1 cellular context compared by ENCODE assay signal in the genomic region with DNA sequence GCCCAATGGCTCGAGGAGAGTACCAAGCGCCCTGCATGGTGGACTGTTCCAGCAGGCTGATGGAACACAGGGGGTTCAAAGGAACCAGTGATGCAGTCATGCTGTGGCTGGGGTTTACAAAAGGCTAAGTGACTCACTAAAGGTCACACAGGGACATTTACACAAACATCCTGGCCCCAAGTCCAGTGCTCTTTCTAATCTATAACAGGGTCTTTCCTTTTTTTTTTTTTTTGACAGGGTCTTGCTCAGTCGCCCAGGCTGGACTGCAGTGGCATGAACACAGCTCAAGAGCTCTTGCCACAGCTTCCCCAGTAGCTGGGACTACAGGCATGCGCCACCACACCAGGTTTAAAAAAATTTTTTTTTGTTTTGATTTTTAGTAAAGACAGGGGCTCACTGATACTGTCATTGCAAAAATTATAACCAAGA.
TF ChIP-seq lines count a peak whose summit lies in the region.

No MANE protein-coding gene starts in this region.

TF ChIP-seq in HepG2, 621 proteins besides CTCF, POLR2A, EP300 and RAD21 (continued from another document and continues in another):
- TF ChIP-seq ZNF557 (CRISPR knock-in tag; IDR thresholded peaks at IDR 0.05) (0 out of 2 replicates have a peak, but pooled peaks have one; percentile 26), HOXA9 (CRISPR knock-in tag; IDR thresholded peaks at IDR 0.05; ENCODE audit: borderline replicate concordance) (no peak), HDAC2 (CRISPR knock-in tag; IDR thresholded peaks at IDR 0.05) (peak; percentile 82), ZBTB38 (CRISPR knock-in tag; IDR thresholded peaks at IDR 0.05) (no peak), NR2C2 (CRISPR knock-in tag; IDR thresholded peaks at IDR 0.05; ENCODE audit: borderline replicate concordance) (peak; percentile 56; the same call in 1 of the 2 replicates), ZSCAN30 (CRISPR knock-in tag; IDR thresholded peaks at IDR 0.05) (no peak), STAG1 (CRISPR knock-in tag; IDR thresholded peaks at IDR 0.05) (no peak), ZNF788 (CRISPR knock-in tag; IDR thresholded peaks at IDR 0.05; ENCODE audit: borderline replicate concordance) (no peak), GFI1 (CRISPR knock-in tag; IDR thresholded peaks at IDR 0.05; ENCODE audit: borderline replicate concordance) (no peak), ARNT2 (CRISPR knock-in tag; IDR thresholded peaks at IDR 0.05; ENCODE audit: low read depth) (no peak), CHD4 (IDR thresholded peaks at IDR 0.05; ENCODE audit: borderline replicate concordance, low read length) (no peak), TCF7L2 (IDR thresholded peaks at IDR 0.05; ENCODE audit: low read depth, low read length) (no peak), ZNF572 (CRISPR knock-in tag; IDR thresholded peaks at IDR 0.05) (no peak), NFIB (CRISPR knock-in tag; IDR thresholded peaks at IDR 0.05; ENCODE audit: borderline replicate concordance) (no peak), SMARCC2 (IDR thresholded peaks at IDR 0.05) (no peak), KAT7 (CRISPR knock-in tag; IDR thresholded peaks at IDR 0.05; ENCODE audit: borderline replicate concordance) (0 out of 2 replicates have a peak, but pooled peaks have one; percentile 37), FOXK1 (CRISPR knock-in tag; IDR thresholded peaks at IDR 0.05; ENCODE audit: borderline replicate concordance, low read depth) (peak; percentile 87; the same call in 1 of the 2 replicates), CREB1 (IDR thresholded peaks at IDR 0.05) (0 out of 2 replicates have a peak, but pooled peaks have one; percentile 20), CREB1 (CRISPR knock-in tag; IDR thresholded peaks at IDR 0.05) (0 out of 2 replicates have a peak, but pooled peaks have one; percentile 42), MED13 (CRISPR knock-in tag; IDR thresholded peaks at IDR 0.05) (no peak), AKAP8 (CRISPR knock-in tag; IDR thresholded peaks at IDR 0.05) (no peak), ZNF138 (CRISPR knock-in tag; IDR thresholded peaks at IDR 0.05; ENCODE audit: low read depth) (no peak), SALL1 (CRISPR knock-in tag; IDR thresholded peaks at IDR 0.05) (peak; percentile 86), ZNF761 (CRISPR knock-in tag; conservative IDR thresholded peaks at IDR 0.05) (no peak), ZZZ3 (CRISPR knock-in tag; IDR thresholded peaks at IDR 0.05; ENCODE audit: borderline replicate concordance) (no peak), ISX (CRISPR knock-in tag; conservative IDR thresholded peaks at IDR 0.05) (no peak), ZNF570 (CRISPR knock-in tag; IDR thresholded peaks at IDR 0.05; ENCODE audit: borderline replicate concordance) (no peak)
- TF ChIP-seq, protein P1, sequence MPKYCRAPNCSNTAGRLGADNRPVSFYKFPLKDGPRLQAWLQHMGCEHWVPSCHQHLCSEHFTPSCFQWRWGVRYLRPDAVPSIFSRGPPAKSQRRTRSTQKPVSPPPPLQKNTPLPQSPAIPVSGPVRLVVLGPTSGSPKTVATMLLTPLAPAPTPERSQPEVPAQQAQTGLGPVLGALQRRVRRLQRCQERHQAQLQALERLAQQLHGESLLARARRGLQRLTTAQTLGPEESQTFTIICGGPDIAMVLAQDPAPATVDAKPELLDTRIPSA (CRISPR knock-in tag; IDR thresholded peaks at IDR 0.05; ENCODE audit: borderline replicate concordance) = no peak
- TF ChIP-seq, protein P2, sequence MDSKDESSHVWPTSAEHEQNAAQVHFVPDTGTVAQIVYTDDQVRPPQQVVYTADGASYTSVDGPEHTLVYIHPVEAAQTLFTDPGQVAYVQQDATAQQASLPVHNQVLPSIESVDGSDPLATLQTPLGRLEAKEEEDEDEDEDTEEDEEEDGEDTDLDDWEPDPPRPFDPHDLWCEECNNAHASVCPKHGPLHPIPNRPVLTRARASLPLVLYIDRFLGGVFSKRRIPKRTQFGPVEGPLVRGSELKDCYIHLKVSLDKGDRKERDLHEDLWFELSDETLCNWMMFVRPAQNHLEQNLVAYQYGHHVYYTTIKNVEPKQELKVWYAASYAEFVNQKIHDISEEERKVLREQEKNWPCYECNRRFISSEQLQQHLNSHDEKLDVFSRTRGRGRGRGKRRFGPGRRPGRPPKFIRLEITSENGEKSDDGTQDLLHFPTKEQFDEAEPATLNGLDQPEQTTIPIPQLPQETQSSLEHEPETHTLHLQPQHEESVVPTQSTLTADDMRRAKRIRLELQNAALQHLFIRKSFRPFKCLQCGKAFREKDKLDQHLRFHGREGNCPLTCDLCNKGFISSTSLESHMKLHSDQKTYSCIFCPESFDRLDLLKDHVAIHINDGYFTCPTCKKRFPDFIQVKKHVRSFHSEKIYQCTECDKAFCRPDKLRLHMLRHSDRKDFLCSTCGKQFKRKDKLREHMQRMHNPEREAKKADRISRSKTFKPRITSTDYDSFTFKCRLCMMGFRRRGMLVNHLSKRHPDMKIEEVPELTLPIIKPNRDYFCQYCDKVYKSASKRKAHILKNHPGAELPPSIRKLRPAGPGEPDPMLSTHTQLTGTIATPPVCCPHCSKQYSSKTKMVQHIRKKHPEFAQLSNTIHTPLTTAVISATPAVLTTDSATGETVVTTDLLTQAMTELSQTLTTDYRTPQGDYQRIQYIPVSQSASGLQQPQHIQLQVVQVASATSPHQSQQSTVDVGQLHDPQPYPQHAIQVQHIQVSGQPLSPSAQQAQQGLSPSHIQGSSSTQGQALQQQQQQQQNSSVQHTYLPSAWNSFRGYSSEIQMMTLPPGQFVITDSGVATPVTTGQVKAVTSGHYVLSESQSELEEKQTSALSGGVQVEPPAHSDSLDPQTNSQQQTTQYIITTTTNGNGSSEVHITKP (CRISPR knock-in tag; IDR thresholded peaks at IDR 0.05; ENCODE audit: low read depth) = peak; percentile 97
- TF ChIP-seq, protein P3, sequence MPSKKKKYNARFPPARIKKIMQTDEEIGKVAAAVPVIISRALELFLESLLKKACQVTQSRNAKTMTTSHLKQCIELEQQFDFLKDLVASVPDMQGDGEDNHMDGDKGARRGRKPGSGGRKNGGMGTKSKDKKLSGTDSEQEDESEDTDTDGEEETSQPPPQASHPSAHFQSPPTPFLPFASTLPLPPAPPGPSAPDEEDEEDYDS (CRISPR knock-in tag; IDR thresholded peaks at IDR 0.05) = peak; percentile 61
- TF ChIP-seq, protein P4, sequence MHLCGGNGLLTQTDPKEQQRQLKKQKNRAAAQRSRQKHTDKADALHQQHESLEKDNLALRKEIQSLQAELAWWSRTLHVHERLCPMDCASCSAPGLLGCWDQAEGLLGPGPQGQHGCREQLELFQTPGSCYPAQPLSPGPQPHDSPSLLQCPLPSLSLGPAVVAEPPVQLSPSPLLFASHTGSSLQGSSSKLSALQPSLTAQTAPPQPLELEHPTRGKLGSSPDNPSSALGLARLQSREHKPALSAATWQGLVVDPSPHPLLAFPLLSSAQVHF (CRISPR knock-in tag; IDR thresholded peaks at IDR 0.05) = no peak
- TF ChIP-seq, protein P5, sequence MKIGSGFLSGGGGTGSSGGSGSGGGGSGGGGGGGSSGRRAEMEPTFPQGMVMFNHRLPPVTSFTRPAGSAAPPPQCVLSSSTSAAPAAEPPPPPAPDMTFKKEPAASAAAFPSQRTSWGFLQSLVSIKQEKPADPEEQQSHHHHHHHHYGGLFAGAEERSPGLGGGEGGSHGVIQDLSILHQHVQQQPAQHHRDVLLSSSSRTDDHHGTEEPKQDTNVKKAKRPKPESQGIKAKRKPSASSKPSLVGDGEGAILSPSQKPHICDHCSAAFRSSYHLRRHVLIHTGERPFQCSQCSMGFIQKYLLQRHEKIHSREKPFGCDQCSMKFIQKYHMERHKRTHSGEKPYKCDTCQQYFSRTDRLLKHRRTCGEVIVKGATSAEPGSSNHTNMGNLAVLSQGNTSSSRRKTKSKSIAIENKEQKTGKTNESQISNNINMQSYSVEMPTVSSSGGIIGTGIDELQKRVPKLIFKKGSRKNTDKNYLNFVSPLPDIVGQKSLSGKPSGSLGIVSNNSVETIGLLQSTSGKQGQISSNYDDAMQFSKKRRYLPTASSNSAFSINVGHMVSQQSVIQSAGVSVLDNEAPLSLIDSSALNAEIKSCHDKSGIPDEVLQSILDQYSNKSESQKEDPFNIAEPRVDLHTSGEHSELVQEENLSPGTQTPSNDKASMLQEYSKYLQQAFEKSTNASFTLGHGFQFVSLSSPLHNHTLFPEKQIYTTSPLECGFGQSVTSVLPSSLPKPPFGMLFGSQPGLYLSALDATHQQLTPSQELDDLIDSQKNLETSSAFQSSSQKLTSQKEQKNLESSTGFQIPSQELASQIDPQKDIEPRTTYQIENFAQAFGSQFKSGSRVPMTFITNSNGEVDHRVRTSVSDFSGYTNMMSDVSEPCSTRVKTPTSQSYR (CRISPR knock-in tag; IDR thresholded peaks at IDR 0.05; ENCODE audit: borderline replicate concordance) = no peak
- TF ChIP-seq, protein P6, sequence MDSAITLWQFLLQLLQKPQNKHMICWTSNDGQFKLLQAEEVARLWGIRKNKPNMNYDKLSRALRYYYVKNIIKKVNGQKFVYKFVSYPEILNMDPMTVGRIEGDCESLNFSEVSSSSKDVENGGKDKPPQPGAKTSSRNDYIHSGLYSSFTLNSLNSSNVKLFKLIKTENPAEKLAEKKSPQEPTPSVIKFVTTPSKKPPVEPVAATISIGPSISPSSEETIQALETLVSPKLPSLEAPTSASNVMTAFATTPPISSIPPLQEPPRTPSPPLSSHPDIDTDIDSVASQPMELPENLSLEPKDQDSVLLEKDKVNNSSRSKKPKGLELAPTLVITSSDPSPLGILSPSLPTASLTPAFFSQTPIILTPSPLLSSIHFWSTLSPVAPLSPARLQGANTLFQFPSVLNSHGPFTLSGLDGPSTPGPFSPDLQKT (CRISPR knock-in tag; IDR thresholded peaks at IDR 0.05; ENCODE audit: borderline replicate concordance) = no peak
- TF ChIP-seq, protein P7, sequence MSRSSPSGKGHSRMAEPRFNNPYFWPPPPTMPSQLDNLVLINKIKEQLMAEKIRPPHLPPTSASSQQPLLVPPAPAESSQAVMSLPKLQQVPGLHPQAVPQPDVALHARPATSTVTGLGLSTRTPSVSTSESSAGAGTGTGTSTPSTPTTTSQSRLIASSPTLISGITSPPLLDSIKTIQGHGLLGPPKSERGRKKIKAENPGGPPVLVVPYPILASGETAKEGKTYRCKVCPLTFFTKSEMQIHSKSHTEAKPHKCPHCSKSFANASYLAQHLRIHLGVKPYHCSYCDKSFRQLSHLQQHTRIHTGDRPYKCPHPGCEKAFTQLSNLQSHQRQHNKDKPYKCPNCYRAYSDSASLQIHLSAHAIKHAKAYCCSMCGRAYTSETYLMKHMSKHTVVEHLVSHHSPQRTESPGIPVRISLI (CRISPR knock-in tag; IDR thresholded peaks at IDR 0.05; ENCODE audit: borderline replicate concordance) = peak; percentile 96
- TF ChIP-seq, protein P8, sequence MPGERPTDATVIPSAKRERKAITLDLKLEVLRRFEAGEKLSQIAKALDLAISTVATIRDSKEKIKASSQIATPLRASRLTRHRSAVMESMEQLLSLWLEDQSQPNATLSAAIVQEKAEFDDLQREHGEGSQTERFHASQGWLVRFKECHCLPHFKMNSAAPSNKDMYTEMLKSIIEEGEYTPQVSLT (CRISPR knock-in tag; IDR thresholded peaks at IDR 0.05; ENCODE audit: borderline replicate concordance, low read depth) = no peak
- TF ChIP-seq, protein P9, sequence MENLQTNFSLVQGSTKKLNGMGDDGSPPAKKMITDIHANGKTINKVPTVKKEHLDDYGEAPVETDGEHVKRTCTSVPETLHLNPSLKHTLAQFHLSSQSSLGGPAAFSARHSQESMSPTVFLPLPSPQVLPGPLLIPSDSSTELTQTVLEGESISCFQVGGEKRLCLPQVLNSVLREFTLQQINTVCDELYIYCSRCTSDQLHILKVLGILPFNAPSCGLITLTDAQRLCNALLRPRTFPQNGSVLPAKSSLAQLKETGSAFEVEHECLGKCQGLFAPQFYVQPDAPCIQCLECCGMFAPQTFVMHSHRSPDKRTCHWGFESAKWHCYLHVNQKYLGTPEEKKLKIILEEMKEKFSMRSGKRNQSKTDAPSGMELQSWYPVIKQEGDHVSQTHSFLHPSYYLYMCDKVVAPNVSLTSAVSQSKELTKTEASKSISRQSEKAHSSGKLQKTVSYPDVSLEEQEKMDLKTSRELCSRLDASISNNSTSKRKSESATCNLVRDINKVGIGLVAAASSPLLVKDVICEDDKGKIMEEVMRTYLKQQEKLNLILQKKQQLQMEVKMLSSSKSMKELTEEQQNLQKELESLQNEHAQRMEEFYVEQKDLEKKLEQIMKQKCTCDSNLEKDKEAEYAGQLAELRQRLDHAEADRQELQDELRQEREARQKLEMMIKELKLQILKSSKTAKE (CRISPR knock-in tag; IDR thresholded peaks at IDR 0.05; ENCODE audit: borderline replicate concordance) = no peak
- TF ChIP-seq, protein P10, sequence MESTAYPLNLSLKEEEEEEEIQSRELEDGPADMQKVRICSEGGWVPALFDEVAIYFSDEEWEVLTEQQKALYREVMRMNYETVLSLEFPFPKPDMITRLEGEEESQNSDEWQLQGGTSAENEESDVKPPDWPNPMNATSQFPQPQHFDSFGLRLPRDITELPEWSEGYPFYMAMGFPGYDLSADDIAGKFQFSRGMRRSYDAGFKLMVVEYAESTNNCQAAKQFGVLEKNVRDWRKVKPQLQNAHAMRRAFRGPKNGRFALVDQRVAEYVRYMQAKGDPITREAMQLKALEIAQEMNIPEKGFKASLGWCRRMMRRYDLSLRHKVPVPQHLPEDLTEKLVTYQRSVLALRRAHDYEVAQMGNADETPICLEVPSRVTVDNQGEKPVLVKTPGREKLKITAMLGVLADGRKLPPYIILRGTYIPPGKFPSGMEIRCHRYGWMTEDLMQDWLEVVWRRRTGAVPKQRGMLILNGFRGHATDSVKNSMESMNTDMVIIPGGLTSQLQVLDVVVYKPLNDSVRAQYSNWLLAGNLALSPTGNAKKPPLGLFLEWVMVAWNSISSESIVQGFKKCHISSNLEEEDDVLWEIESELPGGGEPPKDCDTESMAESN (CRISPR knock-in tag; conservative IDR thresholded peaks at IDR 0.05) = no peak
